ENCODE assay signal across 8 cellular contexts in genomic region chr2:233404227-233404626, GRCh38. TPM values are rescaled to one million over a fixed set of nuclear protein-coding genes. Genes with fewer than 3 reads are reported as not detected.
DNase-seq lines count a peak whose midpoint lies in the region; ATAC-seq and TF ChIP-seq lines count a peak whose summit lies in the region.

No MANE protein-coding gene starts in this region.

- peaks cover 26% of the 10 kb centered on the region for H3K4me1 ChIP-seq in CD4-positive, CD25-positive, alpha-beta regulatory T cell (ENCODE audit: control insufficient read depth, insufficient read depth, low read length, poor library complexity, severe bottlenecking)
- H3K4me1 ChIP-seq in GM23248 (ENCODE audit: insufficient read depth) (no peaks in the 10 kb centered on the region), PC-9 (replicated peaks; ENCODE audit: insufficient read depth) (no peaks in the 10 kb centered on the region)

- peaks cover 18% of the 10 kb centered on the region for H3K36me3 Mint-ChIP-seq in CD4-positive, CD25-positive, alpha-beta regulatory T cell
- peaks cover 28% of the 10 kb centered on the region for H3K36me3 Mint-ChIP-seq in activated T-helper 2 cell treated with anti-CD3 and anti-CD28 coated beads, Interferon-gamma antibody, Interleukin-2, Interleukin-4, amounts not matched to agents 10 μg/mL and 5 μg/mL and 100 μg/mL, durations not matched to agents 14 hours and 24 hours and 36 hours (ENCODE audit: low read depth)
- peaks cover 3% of the 10 kb centered on the region for H3K36me3 Mint-ChIP-seq in glutamatergic neuron (ENCODE audit: unreplicated experiment)
- H3K36me3 Mint-ChIP-seq in stimulated activated effector memory CD8-positive, alpha-beta T cell treated with anti-CD3 and anti-CD28 coated beads, Interleukin-12 subunit alpha, Interleukin-12 subunit beta, amount 100 ng/mL, for 72 hours, result peaks cover 31% of the 10 kb centered on the region

- H3K4me3 Mint-ChIP-seq in CD4-positive, CD25-positive, alpha-beta regulatory T cell, result peak overlapping the region in 1 of 4 donors; percentile 48
- H3K4me3 Mint-ChIP-seq in activated T-helper 2 cell treated with anti-CD3 and anti-CD28 coated beads, Interferon-gamma antibody, Interleukin-2, Interleukin-4, amounts not matched to agents 10 μg/mL and 5 μg/mL and 100 μg/mL, durations not matched to agents 14 hours and 24 hours and 36 hours (ENCODE audit: low read depth), result no peak overlapping the region
- no peak overlapping the region for H3K4me3 Mint-ChIP-seq in glutamatergic neuron (ENCODE audit: unreplicated experiment)
- H3K4me3 Mint-ChIP-seq in stimulated activated effector memory CD8-positive, alpha-beta T cell treated with anti-CD3 and anti-CD28 coated beads, Interleukin-12 subunit alpha, Interleukin-12 subunit beta, amount 100 ng/mL, for 72 hours, result no peak overlapping the region

- no peaks in the 10 kb centered on the region for H3K9me3 ChIP-seq in CD4-positive, CD25-positive, alpha-beta regulatory T cell (ENCODE audit: control insufficient read depth in 2 of 2, low read length in 2 of 2)
- H3K9me3 ChIP-seq in GM23248 (ENCODE audit: low read depth), result no peaks in the 10 kb centered on the region
- H3K9me3 ChIP-seq in PC-9 (ENCODE audit: insufficient read depth, low read depth), result no peaks in the 10 kb centered on the region

- H3K4me3 ChIP-seq in CD4-positive, CD25-positive, alpha-beta regulatory T cell (ENCODE audit: low read depth, low read length), result no peak overlapping the region
- no peak overlapping the region for H3K4me3 ChIP-seq in GM23248
- no peak overlapping the region for H3K4me3 ChIP-seq in PC-9

- H3K4me1 Mint-ChIP-seq in CD4-positive, CD25-positive, alpha-beta regulatory T cell, result peaks cover 17 to 64% (median 38%) of the 10 kb centered on the region in 4 donors
- H3K4me1 Mint-ChIP-seq in activated T-helper 2 cell treated with anti-CD3 and anti-CD28 coated beads, Interferon-gamma antibody, Interleukin-2, Interleukin-4, amounts not matched to agents 10 μg/mL and 5 μg/mL and 100 μg/mL, durations not matched to agents 14 hours and 24 hours and 36 hours (ENCODE audit: low read depth), result peaks cover 36% of the 10 kb centered on the region
- H3K4me1 Mint-ChIP-seq in glutamatergic neuron (ENCODE audit: low read depth, unreplicated experiment), result peaks cover 3% of the 10 kb centered on the region
- peaks cover 47% of the 10 kb centered on the region for H3K4me1 Mint-ChIP-seq in stimulated activated effector memory CD8-positive, alpha-beta T cell treated with anti-CD3 and anti-CD28 coated beads, Interleukin-12 subunit alpha, Interleukin-12 subunit beta, amount 100 ng/mL, for 72 hours

- CTCF ChIA-PET in PC-9 (lab: Charles Lee), result interaction anchor here (0.5 to 1.4 kb wide), 6 partner anchors 10 to 428 kb away, joined by 3 to 16 read pairs (median 6); no protein-coding TSS in a partner anchor

- no peak overlapping the region for H3K9ac ChIP-seq in GM23248

- H4K20me1 ChIP-seq in GM23248 (ENCODE audit: insufficient read depth), result no peaks in the 10 kb centered on the region
- H4K20me1 ChIP-seq in PC-9 (ENCODE audit: insufficient read depth), result no peaks in the 10 kb centered on the region

- H3K9me2 ChIP-seq in GM23248 (ENCODE audit: insufficient read depth), result no peaks in the 10 kb centered on the region
- H3K9me2 ChIP-seq in PC-9 (ENCODE audit: insufficient read depth), result no peaks in the 10 kb centered on the region

- H3K4me2 ChIP-seq in GM23248 (ENCODE audit: unreplicated experiment) (no peak overlapping the region), PC-9 (no peak overlapping the region)

- no peaks in the 10 kb centered on the region for H3F3A ChIP-seq in GM23248 (ENCODE audit: insufficient read depth)
- peaks cover 5% of the 10 kb centered on the region; the same call in 1 of the 2 replicates for H3F3A ChIP-seq in PC-9 (ENCODE audit: insufficient read depth, low read depth)

- intact Hi-C loops in PC-9 (cut with micrococcal nuclease; ENCODE audit: unreplicated experiment), result loop anchor here (1.0 to 2.0 kb wide), 2 partner anchors 39 to 429 kb away; no protein-coding TSS in a partner anchor
- intact Hi-C loops in activated T-helper 2 cell treated with anti-CD3 and anti-CD28 coated beads, Interferon-gamma antibody, Interleukin-2, Interleukin-4, amounts not matched to agents 10 μg/mL and 5 μg/mL and 100 μg/mL, durations not matched to agents 14 hours and 24 hours and 36 hours (cut with micrococcal nuclease), result loop anchor here (1.0 kb wide), 1 partner anchor 39 kb away; no protein-coding TSS in a partner anchor

- DNase-seq in CD4-positive, CD25-positive, alpha-beta regulatory T cell, result peak; percentile 48 to 87 (median 75)
- DNase-seq in GM23248, result peak; percentile 52
- DNase-seq in PC-9, result peak; percentile 62 to 68
- peak; percentile 51 for DNase-seq in activated T-helper 2 cell treated with anti-CD3 and anti-CD28 coated beads, Interferon-gamma antibody, Interleukin-2, Interleukin-4, amounts not matched to agents 10 μg/mL and 5 μg/mL and 100 μg/mL, durations not matched to agents 14 hours and 24 hours and 36 hours (ENCODE audit: low spot score)
- peak; percentile 48 for DNase-seq in glutamatergic neuron
- DNase-seq in stimulated activated effector memory CD8-positive, alpha-beta T cell treated with anti-CD3 and anti-CD28 coated beads, Interleukin-12 subunit alpha, Interleukin-12 subunit beta, amount 100 ng/mL, for 72 hours (ENCODE audit: low spot score in 2 of 2), result peak in 1 of 2 donors; percentile 64
- DNase-seq in NCI-H2171 (lab: John Stamatoyannopoulos, UW), result no peak
- DNase-seq in inferior parietal cortex (ENCODE audit: extremely low spot score), result no peak

- TF ChIP-seq CTCF in PC-9 (conservative IDR thresholded peaks at IDR 0.05), result peak; percentile 84
- no peak for TF ChIP-seq CTCF in glutamatergic neuron (IDR thresholded peaks at IDR 0.05; ENCODE audit: partially characterized antibody, unreplicated experiment)

- peak overlapping the region in 2 of 3 donors; percentile 72 to 85 for H3K27ac Mint-ChIP-seq in CD4-positive, CD25-positive, alpha-beta regulatory T cell
- H3K27ac Mint-ChIP-seq in activated T-helper 2 cell treated with anti-CD3 and anti-CD28 coated beads, Interferon-gamma antibody, Interleukin-2, Interleukin-4, amounts not matched to agents 10 μg/mL and 5 μg/mL and 100 μg/mL, durations not matched to agents 14 hours and 24 hours and 36 hours, result no peak overlapping the region
- H3K27ac Mint-ChIP-seq in glutamatergic neuron (ENCODE audit: unreplicated experiment), result no peak overlapping the region
- peak overlapping the region; percentile 40 for H3K27ac Mint-ChIP-seq in stimulated activated effector memory CD8-positive, alpha-beta T cell treated with anti-CD3 and anti-CD28 coated beads, Interleukin-12 subunit alpha, Interleukin-12 subunit beta, amount 100 ng/mL, for 72 hours

- in situ Hi-C loops in GM23248 (cut with MboI), result no loop called here

- POLR2A ChIA-PET in PC-9 (lab: Charles Lee; ENCODE audit: unreplicated experiment), result interaction anchor here (0.5 to 1.0 kb wide), 2 partner anchors 10 to 245 kb away, joined by 4 to 5 read pairs; no protein-coding TSS in a partner anchor

- no peaks in the 10 kb centered on the region for H3K27me3 ChIP-seq in CD4-positive, CD25-positive, alpha-beta regulatory T cell (ENCODE audit: control insufficient read depth, insufficient read depth, low read length)
- no peaks in the 10 kb centered on the region for H3K27me3 ChIP-seq in GM23248 (replicated peaks; ENCODE audit: insufficient read depth)
- no peaks in the 10 kb centered on the region for H3K27me3 ChIP-seq in PC-9 (ENCODE audit: insufficient read depth, low read depth)

- no peak overlapping the region for H3K27ac ChIP-seq in CD4-positive, CD25-positive, alpha-beta regulatory T cell (ENCODE audit: insufficient read depth, low read length, poor library complexity, severe bottlenecking)
- H3K27ac ChIP-seq in GM23248, result no peak overlapping the region
- H3K27ac ChIP-seq in PC-9, result no peak overlapping the region

- H3K79me2 ChIP-seq in GM23248 (ENCODE audit: insufficient read depth) (no peaks in the 10 kb centered on the region), PC-9 (ENCODE audit: low read depth) (peaks cover 6% of the 10 kb centered on the region; the same call in 1 of the 2 replicates)

- no peak overlapping the region for H2AFZ ChIP-seq in GM23248
- no peak overlapping the region for H2AFZ ChIP-seq in PC-9

- ATAC-seq in CD4-positive, CD25-positive, alpha-beta regulatory T cell (ENCODE audit: low read depth in 2 of 2), result peak; percentile 80 to 83
- peak; percentile 74 for ATAC-seq in stimulated activated effector memory CD8-positive, alpha-beta T cell treated with anti-CD3 and anti-CD28 coated beads, Interleukin-12 subunit alpha, Interleukin-12 subunit beta, amount 100 ng/mL, for 72 hours

- no peaks in the 10 kb centered on the region for H3K27me3 Mint-ChIP-seq in CD4-positive, CD25-positive, alpha-beta regulatory T cell
- H3K27me3 Mint-ChIP-seq in activated T-helper 2 cell treated with anti-CD3 and anti-CD28 coated beads, Interferon-gamma antibody, Interleukin-2, Interleukin-4, amounts not matched to agents 10 μg/mL and 5 μg/mL and 100 μg/mL, durations not matched to agents 14 hours and 24 hours and 36 hours (ENCODE audit: low read depth), result no peaks in the 10 kb centered on the region
- peaks cover 2% of the 10 kb centered on the region for H3K27me3 Mint-ChIP-seq in glutamatergic neuron (ENCODE audit: unreplicated experiment)

- BruUV-seq in PC-9 (replicated peaks; lab: Mats Ljungman, UMichigan), result no TSS peak

- H3K36me3 ChIP-seq in CD4-positive, CD25-positive, alpha-beta regulatory T cell (ENCODE audit: control insufficient read depth, insufficient read depth, low read length), result peaks cover 5% of the 10 kb centered on the region
- H3K36me3 ChIP-seq in GM23248 (ENCODE audit: low read depth), result no peaks in the 10 kb centered on the region
- H3K36me3 ChIP-seq in PC-9 (ENCODE audit: low read depth), result peaks cover 16% of the 10 kb centered on the region; the same call in 1 of the 2 replicates

- H3K9me3 Mint-ChIP-seq in CD4-positive, CD25-positive, alpha-beta regulatory T cell, result peaks cover 0 to 1% (median 0%) of the 10 kb centered on the region in 7 donors
- no peaks in the 10 kb centered on the region for H3K9me3 Mint-ChIP-seq in activated T-helper 2 cell treated with anti-CD3 and anti-CD28 coated beads, Interferon-gamma antibody, Interleukin-2, Interleukin-4, amounts not matched to agents 10 μg/mL and 5 μg/mL and 100 μg/mL, durations not matched to agents 14 hours and 24 hours and 36 hours
- H3K9me3 Mint-ChIP-seq in glutamatergic neuron (ENCODE audit: unreplicated experiment), result peaks cover 2% of the 10 kb centered on the region
- no peaks in the 10 kb centered on the region for H3K9me3 Mint-ChIP-seq in stimulated activated effector memory CD8-positive, alpha-beta T cell treated with anti-CD3 and anti-CD28 coated beads, Interleukin-12 subunit alpha, Interleukin-12 subunit beta, amount 100 ng/mL, for 72 hours

RNA-seq across cellular contexts. Expression of gene DGKD, which starts 49.9 kb away (rescaled TPM):
- 161 TPM for total RNA-seq in CD4-positive, CD25-positive, alpha-beta regulatory T cell
- polyA plus RNA-seq in CD4-positive, CD25-positive, alpha-beta regulatory T cell, result 10 to 100 TPM; 11.3 to 12.7 (median 11.4) TPM
- total RNA-seq in GM23248 (2014; rRNA removed; shearing (Covaris generic)), result 4.0 and 5.1 TPM in 2 replicates
- 2.7 and 3.9 TPM in 2 replicates for polyA plus RNA-seq in GM23248 (2016; fragmentation: Nextera tagmentation; extraction: Ambion mirVana)
- total RNA-seq in PC-9 (2021) (43.1 and 59.5 TPM in 2 replicates), glutamatergic neuron (ENCODE audit: unreplicated experiment) (67.6 TPM)
- 52.3 and 58.3 TPM in 2 replicates for total RNA-seq in activated T-helper 2 cell treated with anti-CD3 and anti-CD28 coated beads, Interferon-gamma antibody, Interleukin-2, Interleukin-4, amounts not matched to agents 10 μg/mL and 5 μg/mL and 100 μg/mL, durations not matched to agents 14 hours and 24 hours and 36 hours

Comparison
In these comparisons a context has a peak if more than half of its experiments do, and no peak if none do; other contexts are left out.
1. DNase-seq: peak in CD4-positive, CD25-positive, alpha-beta regulatory T cell (3 of 3), GM23248 (single experiment), PC-9 (2 of 2), activated T-helper 2 cell treated with anti-CD3 and anti-CD28 coated beads, Interferon-gamma antibody, Interleukin-2, Interleukin-4, amounts not matched to agents 10 μg/mL and 5 μg/mL and 100 μg/mL, durations not matched to agents 14 hours and 24 hours and 36 hours (single experiment) and glutamatergic neuron (single experiment); none in NCI-H2171 (single experiment) and inferior parietal cortex (single experiment).
2. H3K27ac Mint-ChIP-seq: peak in CD4-positive, CD25-positive, alpha-beta regulatory T cell (2 of 3) and stimulated activated effector memory CD8-positive, alpha-beta T cell treated with anti-CD3 and anti-CD28 coated beads, Interleukin-12 subunit alpha, Interleukin-12 subunit beta, amount 100 ng/mL, for 72 hours (single experiment); none in activated T-helper 2 cell treated with anti-CD3 and anti-CD28 coated beads, Interferon-gamma antibody, Interleukin-2, Interleukin-4, amounts not matched to agents 10 μg/mL and 5 μg/mL and 100 μg/mL, durations not matched to agents 14 hours and 24 hours and 36 hours (single experiment) and glutamatergic neuron (single experiment).